ENCODE assay signal across 1 cellular context in genomic region chr9:130448035-130448624, GRCh38.
TF ChIP-seq lines count a peak whose summit lies in the region.

No MANE protein-coding gene starts in this region.

TF ChIP-seq in K562, 482 proteins besides CTCF, POLR2A, EP300 and RAD21 (continued from another document and continues in another):
- TF ChIP-seq E4F1 (CRISPR knock-in tag; IDR thresholded peaks at IDR 0.05; ENCODE audit: borderline replicate concordance) (0 out of 2 replicates have a peak, but pooled peaks have one; percentile 53), ZNF239 (CRISPR knock-in tag; IDR thresholded peaks at IDR 0.05) (no peak; the same call in 1 of the 2 replicates), ELF2 (CRISPR knock-in tag; IDR thresholded peaks at IDR 0.05) (peak; percentile 16; the same call in 1 of the 2 replicates), NR2C2 (CRISPR knock-in tag; IDR thresholded peaks at IDR 0.05) (no peak), NR2C2 (tag; IDR thresholded peaks at IDR 0.05) (peak; percentile 66; the same call in 1 of the 2 replicates), PHTF2 (CRISPR knock-in tag; IDR thresholded peaks at IDR 0.05) (no peak), ZNF79 (CRISPR knock-in tag; IDR thresholded peaks at IDR 0.05; ENCODE audit: low read depth) (peak; percentile 55; the same call in 1 of the 2 replicates), TFAP4 (CRISPR knock-in tag; IDR thresholded peaks at IDR 0.05; ENCODE audit: borderline replicate concordance) (peak; percentile 63; the same call in 1 of the 2 replicates), ZNF224 (CRISPR knock-in tag; IDR thresholded peaks at IDR 0.05) (no peak), HINFP (tag; conservative IDR thresholded peaks at IDR 0.05; ENCODE audit: low read depth) (peak; percentile 50; the same call in 1 of the 2 replicates), ELF1 (tag; IDR thresholded peaks at IDR 0.05) (no peak), ERF (CRISPR knock-in tag; IDR thresholded peaks at IDR 0.05) (no peak), CBX1 (IDR thresholded peaks at IDR 0.05; ENCODE audit: low read depth) (no peak), SIN3A (IDR thresholded peaks at IDR 0.05; ENCODE audit: borderline replicate concordance in 2 of 2, control insufficient read depth in 1 of 2, low read depth in 2 of 2, low read length in 2 of 2) (no peak), ZNF253 (CRISPR knock-in tag; conservative IDR thresholded peaks at IDR 0.05) (no peak), ESRRA (IDR thresholded peaks at IDR 0.05; ENCODE audit: borderline replicate concordance, low read depth) (0 out of 2 replicates have a peak, but pooled peaks have one; percentile 48), ZNF282 (CRISPR knock-in tag; IDR thresholded peaks at IDR 0.05) (no peak), FOS (IDR thresholded peaks at IDR 0.05; ENCODE audit: extremely low read depth, insufficient read length) (no peak), TRIM24 (IDR thresholded peaks at IDR 0.05) (peak; percentile 66 to 84; a peak in 2 of 4 replicates), ZNF175 (CRISPR knock-in tag; IDR thresholded peaks at IDR 0.05; ENCODE audit: low read depth) (no peak; the same call in none of the 2 replicates), GABPB2 (CRISPR knock-in tag; conservative IDR thresholded peaks at IDR 0.05) (no peak), HCFC1 (IDR thresholded peaks at IDR 0.05; ENCODE audit: low read depth, low read length) (0 out of 2 replicates have a peak, but pooled peaks have one; percentile 19), CHD1 (IDR thresholded peaks at IDR 0.05; ENCODE audit: low read length) (no peak), NR4A1 (CRISPR knock-in tag; IDR thresholded peaks at IDR 0.05) (no peak), NR4A1 (tag; IDR thresholded peaks at IDR 0.05) (peak; percentile 95), HOMEZ (CRISPR knock-in tag; IDR thresholded peaks at IDR 0.05) (no peak), HNRNPUL1 (IDR thresholded peaks at IDR 0.05; ENCODE audit: low read length) (no peak), MAFK (IDR thresholded peaks at IDR 0.05; ENCODE audit: low read length) (no peak), E2F3 (CRISPR knock-in tag; IDR thresholded peaks at IDR 0.05) (no peak), ZNF696 (CRISPR knock-in tag; conservative IDR thresholded peaks at IDR 0.05) (no peak), YY1 (IDR thresholded peaks at IDR 0.05; ENCODE audit: borderline replicate concordance in 1 of 3, control insufficient read depth in 1 of 3, extremely low read depth in 1 of 3, insufficient read depth in 3 of 3, insufficient read length in 1 of 3, insufficient replicate concordance in 2 of 3, low read depth in 1 of 3, low read length in 2 of 3) (no peak), PRMT5 (CRISPR knock-in tag; IDR thresholded peaks at IDR 0.05) (no peak), TAF7 (tag; IDR thresholded peaks at IDR 0.05) (0 out of 2 replicates have a peak, but pooled peaks have one; percentile 13), POLR2G (IDR thresholded peaks at IDR 0.05; ENCODE audit: low read depth, low read length) (0 out of 2 replicates have a peak, but pooled peaks have one; percentile 44), RFX5 (IDR thresholded peaks at IDR 0.05; ENCODE audit: low read depth, low read length) (no peak), FOXP1 (CRISPR knock-in tag; IDR thresholded peaks at IDR 0.05) (0 out of 2 replicates have a peak, but pooled peaks have one; percentile 45), JUND (IDR thresholded peaks at IDR 0.05; ENCODE audit: borderline replicate concordance, low read depth, low read length) (peak; percentile 87), JUND (tag; IDR thresholded peaks at IDR 0.05; ENCODE audit: borderline replicate concordance, low read depth, low read length) (peak; percentile 75; the same call in 1 of the 3 replicates), CXXC5 (CRISPR knock-in tag; IDR thresholded peaks at IDR 0.05) (peak; percentile 70), ATF4 (CRISPR knock-in tag; IDR thresholded peaks at IDR 0.05) (peak; percentile 98), DIDO1 (tag; IDR thresholded peaks at IDR 0.05; ENCODE audit: low read depth) (no peak), ZNF584 (CRISPR knock-in tag; IDR thresholded peaks at IDR 0.05; ENCODE audit: low read depth) (no peak), SRSF9 (IDR thresholded peaks at IDR 0.05; ENCODE audit: borderline replicate concordance, low read depth, low read length) (no peak), TSHZ1 (CRISPR knock-in tag; IDR thresholded peaks at IDR 0.05) (peak; percentile 4; the same call in 1 of the 2 replicates), KLF6 (CRISPR knock-in tag; IDR thresholded peaks at IDR 0.05; ENCODE audit: borderline replicate concordance) (no peak; the same call in 1 of the 2 replicates)
- TF ChIP-seq, protein P1, sequence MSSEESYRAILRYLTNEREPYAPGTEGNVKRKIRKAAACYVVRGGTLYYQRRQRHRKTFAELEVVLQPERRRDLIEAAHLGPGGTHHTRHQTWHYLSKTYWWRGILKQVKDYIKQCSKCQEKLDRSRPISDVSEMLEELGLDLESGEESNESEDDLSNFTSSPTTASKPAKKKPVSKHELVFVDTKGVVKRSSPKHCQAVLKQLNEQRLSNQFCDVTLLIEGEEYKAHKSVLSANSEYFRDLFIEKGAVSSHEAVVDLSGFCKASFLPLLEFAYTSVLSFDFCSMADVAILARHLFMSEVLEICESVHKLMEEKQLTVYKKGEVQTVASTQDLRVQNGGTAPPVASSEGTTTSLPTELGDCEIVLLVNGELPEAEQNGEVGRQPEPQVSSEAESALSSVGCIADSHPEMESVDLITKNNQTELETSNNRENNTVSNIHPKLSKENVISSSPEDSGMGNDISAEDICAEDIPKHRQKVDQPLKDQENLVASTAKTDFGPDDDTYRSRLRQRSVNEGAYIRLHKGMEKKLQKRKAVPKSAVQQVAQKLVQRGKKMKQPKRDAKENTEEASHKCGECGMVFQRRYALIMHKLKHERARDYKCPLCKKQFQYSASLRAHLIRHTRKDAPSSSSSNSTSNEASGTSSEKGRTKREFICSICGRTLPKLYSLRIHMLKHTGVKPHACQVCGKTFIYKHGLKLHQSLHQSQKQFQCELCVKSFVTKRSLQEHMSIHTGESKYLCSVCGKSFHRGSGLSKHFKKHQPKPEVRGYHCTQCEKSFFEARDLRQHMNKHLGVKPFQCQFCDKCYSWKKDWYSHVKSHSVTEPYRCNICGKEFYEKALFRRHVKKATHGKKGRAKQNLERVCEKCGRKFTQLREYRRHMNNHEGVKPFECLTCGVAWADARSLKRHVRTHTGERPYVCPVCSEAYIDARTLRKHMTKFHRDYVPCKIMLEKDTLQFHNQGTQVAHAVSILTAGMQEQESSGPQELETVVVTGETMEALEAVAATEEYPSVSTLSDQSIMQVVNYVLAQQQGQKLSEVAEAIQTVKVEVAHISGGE (CRISPR knock-in tag; IDR thresholded peaks at IDR 0.05), result no peak
- TF ChIP-seq, protein P2, sequence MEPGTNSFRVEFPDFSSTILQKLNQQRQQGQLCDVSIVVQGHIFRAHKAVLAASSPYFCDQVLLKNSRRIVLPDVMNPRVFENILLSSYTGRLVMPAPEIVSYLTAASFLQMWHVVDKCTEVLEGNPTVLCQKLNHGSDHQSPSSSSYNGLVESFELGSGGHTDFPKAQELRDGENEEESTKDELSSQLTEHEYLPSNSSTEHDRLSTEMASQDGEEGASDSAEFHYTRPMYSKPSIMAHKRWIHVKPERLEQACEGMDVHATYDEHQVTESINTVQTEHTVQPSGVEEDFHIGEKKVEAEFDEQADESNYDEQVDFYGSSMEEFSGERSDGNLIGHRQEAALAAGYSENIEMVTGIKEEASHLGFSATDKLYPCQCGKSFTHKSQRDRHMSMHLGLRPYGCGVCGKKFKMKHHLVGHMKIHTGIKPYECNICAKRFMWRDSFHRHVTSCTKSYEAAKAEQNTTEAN (CRISPR knock-in tag; IDR thresholded peaks at IDR 0.05), result no peak
- TF ChIP-seq, protein P3, sequence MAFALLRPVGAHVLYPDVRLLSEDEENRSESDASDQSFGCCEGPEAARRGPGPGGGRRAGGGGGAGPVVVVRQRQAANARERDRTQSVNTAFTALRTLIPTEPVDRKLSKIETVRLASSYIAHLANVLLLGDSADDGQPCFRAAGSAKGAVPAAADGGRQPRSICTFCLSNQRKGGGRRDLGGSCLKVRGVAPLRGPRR (CRISPR knock-in tag; IDR thresholded peaks at IDR 0.05), result peak; percentile 92
- TF ChIP-seq, protein P4, sequence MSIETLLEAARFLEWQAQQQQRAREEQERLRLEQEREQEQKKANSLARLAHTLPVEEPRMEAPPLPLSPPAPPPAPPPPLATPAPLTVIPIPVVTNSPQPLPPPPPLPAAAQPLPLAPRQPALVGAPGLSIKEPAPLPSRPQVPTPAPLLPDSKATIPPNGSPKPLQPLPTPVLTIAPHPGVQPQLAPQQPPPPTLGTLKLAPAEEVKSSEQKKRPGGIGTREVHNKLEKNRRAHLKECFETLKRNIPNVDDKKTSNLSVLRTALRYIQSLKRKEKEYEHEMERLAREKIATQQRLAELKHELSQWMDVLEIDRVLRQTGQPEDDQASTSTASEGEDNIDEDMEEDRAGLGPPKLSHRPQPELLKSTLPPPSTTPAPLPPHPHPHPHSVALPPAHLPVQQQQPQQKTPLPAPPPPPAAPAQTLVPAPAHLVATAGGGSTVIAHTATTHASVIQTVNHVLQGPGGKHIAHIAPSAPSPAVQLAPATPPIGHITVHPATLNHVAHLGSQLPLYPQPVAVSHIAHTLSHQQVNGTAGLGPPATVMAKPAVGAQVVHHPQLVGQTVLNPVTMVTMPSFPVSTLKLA (conservative IDR thresholded peaks at IDR 0.05), result peak in 1 of 2 experiments; percentile 45; a peak in 1 of 4 replicates
